ENCODE assay signal across 8 cellular contexts in genomic region chr12:8698132-8698829, GRCh38. TPM values are rescaled to one million over a fixed set of nuclear protein-coding genes. Genes with fewer than 3 reads are reported as not detected.
DNase-seq lines count a peak whose midpoint lies in the region; ATAC-seq and TF ChIP-seq lines count a peak whose summit lies in the region.

No MANE protein-coding gene starts in this region.

- H3K4me3 Mint-ChIP-seq in WTC11: peak overlapping the region; percentile 79

- peak; percentile 38 for ATAC-seq in GM19438 (IDR thresholded peaks at IDR 0.05; ENCODE audit: low read depth, unreplicated experiment)
- peak; percentile 52 for ATAC-seq in WTC11

- peaks cover 14% of the 10 kb centered on the region for H3K36me3 Mint-ChIP-seq in WTC11

- peaks cover 55% of the 10 kb centered on the region for H3K4me1 Mint-ChIP-seq in WTC11

- H3K9me3 Mint-ChIP-seq in WTC11: no peaks in the 10 kb centered on the region

- CTCF ChIA-PET in WTC11 (lab: Charles Lee): interaction anchor here (0.5 to 1.7 kb wide), 5 partner anchors 125 to 586 kb away, joined by 3 to 12 read pairs (median 3); no protein-coding TSS in a partner anchor

- POLR2A ChIA-PET in WTC11 (lab: Charles Lee): interaction anchor here (0.7 to 1.9 kb wide), 6 partner anchors 10 to 215 kb away, joined by 3 to 8 read pairs (median 3); partner anchors contain the start of gene A2ML1

- peak overlapping the region; percentile 94 for H3K27ac Mint-ChIP-seq in WTC11

- H3K27me3 Mint-ChIP-seq in WTC11 (ENCODE audit: low read depth): no peaks in the 10 kb centered on the region

- DNase-seq in AML-193 (lab: John Stamatoyannopoulos, UW) (peak; percentile 26 to 33), HT1080 (ENCODE audit: low read depth) (peak; percentile 47), WTC11 (ENCODE audit: low spot score) (peak; percentile 70), left kidney (ENCODE audit: low read depth, low spot score) (peak; percentile 88), DMS79 (lab: John Stamatoyannopoulos, UW) (no peak)
- DNase-seq in central memory CD4-positive, alpha-beta T cell: peak; percentile 43
- DNase-seq in stimulated activated CD4-positive, alpha-beta T cell treated with anti-CD3 and anti-CD28 coated beads, Interleukin-2, amount 100 ng/mL, for 48 hours: peak; percentile 16 to 23

- no peak for TF ChIP-seq CTCF in WTC11 (IDR thresholded peaks at IDR 0.05)

TF ChIP-seq in WTC11, 78 proteins besides CTCF, POLR2A, EP300 and RAD21 (continues in another document):
- TF ChIP-seq ATF6 (CRISPR knock-in tag; IDR thresholded peaks at IDR 0.05) (no peak), ZNF416 (CRISPR knock-in tag; IDR thresholded peaks at IDR 0.05) (0 out of 2 replicates have a peak, but pooled peaks have one; percentile 31), FOXJ3 (CRISPR knock-in tag; IDR thresholded peaks at IDR 0.05; ENCODE audit: borderline replicate concordance) (no peak), GRHL2 (CRISPR knock-in tag; IDR thresholded peaks at IDR 0.05; ENCODE audit: insufficient replicate concordance, severe bottlenecking) (no peak), NFATC4 (CRISPR knock-in tag; IDR thresholded peaks at IDR 0.05) (no peak), ZNF232 (CRISPR knock-in tag; IDR thresholded peaks at IDR 0.05) (no peak), ELF4 (CRISPR knock-in tag; IDR thresholded peaks at IDR 0.05; ENCODE audit: low read depth) (no peak), ZMAT4 (CRISPR knock-in tag; IDR thresholded peaks at IDR 0.05) (no peak), ESRRA (CRISPR knock-in tag; IDR thresholded peaks at IDR 0.05; ENCODE audit: borderline replicate concordance) (no peak), MAX (CRISPR knock-in tag; IDR thresholded peaks at IDR 0.05) (peak; percentile 30; the same call in 1 of the 2 replicates), ZNF138 (CRISPR knock-in tag; conservative IDR thresholded peaks at IDR 0.05) (0 out of 2 replicates have a peak, but pooled peaks have one; percentile 69), ZNF263 (CRISPR knock-in tag; IDR thresholded peaks at IDR 0.05; ENCODE audit: low read depth) (no peak), ZNF317 (CRISPR knock-in tag; IDR thresholded peaks at IDR 0.05; ENCODE audit: borderline replicate concordance, low read depth) (0 out of 2 replicates have a peak, but pooled peaks have one; percentile 13), NFE2L1 (CRISPR knock-in tag; IDR thresholded peaks at IDR 0.05) (no peak), USF1 (CRISPR knock-in tag; IDR thresholded peaks at IDR 0.05) (peak; percentile 87), ATF2 (CRISPR knock-in tag; IDR thresholded peaks at IDR 0.05; ENCODE audit: borderline replicate concordance, low read depth) (no peak), MYBL2 (CRISPR knock-in tag; IDR thresholded peaks at IDR 0.05) (no peak), JAZF1 (CRISPR knock-in tag; IDR thresholded peaks at IDR 0.05) (no peak), E2F1 (CRISPR knock-in tag; IDR thresholded peaks at IDR 0.05) (no peak), GTF2I (CRISPR knock-in tag; conservative IDR thresholded peaks at IDR 0.05) (no peak), CREB1 (CRISPR knock-in tag; IDR thresholded peaks at IDR 0.05) (no peak), ZNF219 (CRISPR knock-in tag; IDR thresholded peaks at IDR 0.05; ENCODE audit: borderline replicate concordance) (no peak), E2F4 (CRISPR knock-in tag; IDR thresholded peaks at IDR 0.05; ENCODE audit: borderline replicate concordance, low read depth) (no peak), FOXP1 (CRISPR knock-in tag; IDR thresholded peaks at IDR 0.05; ENCODE audit: borderline replicate concordance) (0 out of 2 replicates have a peak, but pooled peaks have one; percentile 12), ZNF512 (CRISPR knock-in tag; IDR thresholded peaks at IDR 0.05; ENCODE audit: borderline replicate concordance) (no peak), FOXK1 (CRISPR knock-in tag; IDR thresholded peaks at IDR 0.05) (no peak), NR3C1 (CRISPR knock-in tag; conservative IDR thresholded peaks at IDR 0.05; ENCODE audit: low read depth) (0 out of 2 replicates have a peak, but pooled peaks have one; percentile 40), ZNF423 (CRISPR knock-in tag; IDR thresholded peaks at IDR 0.05) (no peak)

RNA-seq across cellular contexts. Expression of gene RIMKLB, which starts 0.5 kb away (rescaled TPM):
- 18.0 and 20.3 TPM in 2 replicates for total RNA-seq in HT1080 (2014; rRNA removed; shearing (Covaris generic))
- polyA plus RNA-seq in HT1080 (2015; cell fraction: cytosol; rRNA removed): 12.2 and 12.3 TPM in 2 replicates
- 84.3 and 86.9 TPM in 2 replicates for polyA plus RNA-seq in HT1080 (2015; cell fraction: nucleus; rRNA removed)
- total RNA-seq in WTC11 (2021): 106 to 109 TPM (median 107 TPM) in 3 replicates

RNA-seq across cellular contexts. Expression of gene MFAP5, which starts 35.7 kb away (rescaled TPM):
- total RNA-seq in HT1080 (2014; rRNA removed; shearing (Covaris generic)): not detected in 2 replicates
- 0.24 and 0.31 TPM in 2 replicates for polyA plus RNA-seq in HT1080 (2015; cell fraction: cytosol; rRNA removed)
- 0.72 and 1.3 TPM in 2 replicates for polyA plus RNA-seq in HT1080 (2015; cell fraction: nucleus; rRNA removed)
- total RNA-seq in WTC11 (2021): 0.69 to 0.96 TPM in 2 of 3 replicates, not detected in the other
